13 cellular contexts compared by ENCODE assay signal in genomic region chr7:50315739-50316671, GRCh38. TPM values are rescaled to one million over a fixed set of nuclear protein-coding genes. Genes with fewer than 3 reads are reported as not detected.
DNase-seq lines count a peak whose midpoint lies in the region; ATAC-seq, FAIRE-seq and TF ChIP-seq lines count a peak whose summit lies in the region.
"Had no signal": no experiment of that assay in that cellular context is flagged by ENCODE, and none has a peak within 500 bp of the region (broad histone marks: within the 10 kb centered on the region; RNA-seq: fewer than 3 reads in every experiment).

No MANE protein-coding gene starts in this region.

- ATAC-seq in activated T-cell treated with anti-CD3 and anti-CD28 coated beads, Interleukin-2, amount 50 U/mL, for 72 hours (replicated peaks in 1 of 2): no peak
- ATAC-seq in body of pancreas (no peak), HG03571 (IDR thresholded peaks at IDR 0.05; ENCODE audit: unreplicated experiment) (no peak), GM21619 (IDR thresholded peaks at IDR 0.05; ENCODE audit: unreplicated experiment) (no peak)

- no peak overlapping the region for H3K23ac ChIP-seq in mesenchymal stem cell (ENCODE audit: low read length in 2 of 2)

- intact Hi-C loops in CD4-positive, alpha-beta memory T cell (cut with micrococcal nuclease): loop anchor here (2.0 kb wide), 2 partner anchors 45 to 173 kb away; no protein-coding TSS in a partner anchor
- intact Hi-C loops in body of pancreas (cut with DNase I): no loop called here

- no peak for TF ChIP-seq POLR2A in body of pancreas (IDR thresholded peaks at IDR 0.05)

- POLR2A ChIA-PET in CD4-positive, alpha-beta memory T cell (lab: Charles Lee; ENCODE audit: partially characterized antibody): interaction anchor here (0.9 to 32.3 kb wide), 9 partner anchors 5 to 424 kb away, joined by 3 to 2673 read pairs (median 575); partner anchors contain the start of gene IKZF1

- no peak overlapping the region for H4K8ac ChIP-seq in mesenchymal stem cell (ENCODE audit: low read length)

- peak overlapping the region; percentile 33 to 53 for H3K4me3 ChIP-seq in CD4-positive, alpha-beta memory T cell (ENCODE audit: low read length in 2 of 2)
- H3K4me3 ChIP-seq in muscle layer of duodenum (ENCODE audit: low read depth in 1 of 2, low read length in 2 of 2) (no peak overlapping the region), mesenchymal stem cell (ENCODE audit: insufficient read depth in 1 of 2, low read depth in 1 of 2, low read length in 2 of 2) (no peak overlapping the region), body of pancreas (no peak overlapping the region)
- H3K4me3 ChIP-seq: ascending aorta, thyroid gland had no signal

- H3K4me1 ChIP-seq in CD4-positive, alpha-beta memory T cell (ENCODE audit: insufficient read depth, low read length): peaks cover 99% of the 10 kb centered on the region
- H3K4me1 ChIP-seq in muscle layer of duodenum (ENCODE audit: control insufficient read depth in 1 of 2, insufficient read depth in 2 of 2, low read length in 2 of 2) (no peaks in the 10 kb centered on the region), mesenchymal stem cell (ENCODE audit: control insufficient read depth, insufficient read depth, low read depth, low read length) (no peaks in the 10 kb centered on the region), body of pancreas (no peaks in the 10 kb centered on the region)
- H3K4me1 ChIP-seq: ascending aorta, thyroid gland had no signal

- peaks cover 66 to 100% (median 84%) of the 10 kb centered on the region in 4 donors for H3K4me1 Mint-ChIP-seq in CD4-positive, alpha-beta memory T cell
- peaks cover 84% of the 10 kb centered on the region for H3K4me1 Mint-ChIP-seq in activated T-cell treated with anti-CD3 and anti-CD28 coated beads, Interleukin-2, amount 50 U/mL, for 72 hours (ENCODE audit: low read depth)

- no peak overlapping the region for H3K14ac ChIP-seq in mesenchymal stem cell (ENCODE audit: low read length in 2 of 2)

- no peak for TF ChIP-seq CTCF in body of pancreas (IDR thresholded peaks at IDR 0.05)

- H2BK15ac ChIP-seq in mesenchymal stem cell (ENCODE audit: low read depth, poor library complexity, severe bottlenecking): no peak overlapping the region

- DNase-seq in CD4-positive, alpha-beta memory T cell: peak in 1 of 5 donors; percentile 63
- DNase-seq in GM18507 (ENCODE audit: extremely low spot score, insufficient read length, low read depth) (no peak), mesenchymal stem cell (no peak), body of pancreas (no peak)
- DNase-seq in activated T-cell treated with anti-CD3 and anti-CD28 coated beads, Interleukin-2, amount 50 U/mL, for 72 hours: no peak
- DNase-seq: COR-L47, HCEC 1CT, NCI-H1092 treated with DMSO at 0.1 percent for 48 hours, thyroid gland had no signal

- H2BK120ac ChIP-seq in mesenchymal stem cell (ENCODE audit: low read depth, low read length): no peak overlapping the region

- H3K27me3 Mint-ChIP-seq in CD4-positive, alpha-beta memory T cell: no peaks in the 10 kb centered on the region
- no peaks in the 10 kb centered on the region for H3K27me3 Mint-ChIP-seq in activated T-cell treated with anti-CD3 and anti-CD28 coated beads, Interleukin-2, amount 50 U/mL, for 72 hours (ENCODE audit: low read depth)

- FAIRE-seq in GM18507 (lab: Jason Lieb, UNC): peak; percentile 86

- CTCF ChIA-PET in CD4-positive, alpha-beta memory T cell (lab: Charles Lee; ENCODE audit: partially characterized antibody): interaction anchor here (0.7 to 14.9 kb wide), 10 partner anchors 8 to 111 kb away, joined by 3 to 336 read pairs (median 7); no protein-coding TSS in a partner anchor

- no peaks in the 10 kb centered on the region for H3K9me3 ChIP-seq in CD4-positive, alpha-beta memory T cell (ENCODE audit: control insufficient read depth in 1 of 2, low read length in 2 of 2)
- H3K9me3 ChIP-seq in muscle layer of duodenum (ENCODE audit: control insufficient read depth in 1 of 2, low read length in 2 of 2) (no peaks in the 10 kb centered on the region), mesenchymal stem cell (ENCODE audit: control insufficient read depth, low read length) (no peaks in the 10 kb centered on the region), body of pancreas (no peaks in the 10 kb centered on the region)
- H3K9me3 ChIP-seq: ascending aorta, thyroid gland had no signal

- H2BK5ac ChIP-seq in mesenchymal stem cell (ENCODE audit: low read depth, low read length, poor library complexity, severe bottlenecking): no peak overlapping the region

- peak overlapping the region; percentile 78 to 100 (median 100) for H3K4me3 Mint-ChIP-seq in CD4-positive, alpha-beta memory T cell
- peak overlapping the region; percentile 94 to 96 for H3K4me3 Mint-ChIP-seq in activated T-cell treated with anti-CD3 and anti-CD28 coated beads, Interleukin-2, amount 50 U/mL, for 72 hours

- no peak overlapping the region for H3K4me2 ChIP-seq in mesenchymal stem cell (ENCODE audit: low read length, poor library complexity, severe bottlenecking)

- H3K27me3 ChIP-seq in CD4-positive, alpha-beta memory T cell (ENCODE audit: insufficient read depth, low read length): no peaks in the 10 kb centered on the region
- H3K27me3 ChIP-seq in muscle layer of duodenum (ENCODE audit: low read depth, low read length) (no peaks in the 10 kb centered on the region), mesenchymal stem cell (ENCODE audit: control insufficient read depth in 1 of 2, insufficient read depth in 1 of 2, low read length in 2 of 2) (peaks cover 25 to 51% of the 10 kb centered on the region in 2 experiments), body of pancreas (no peaks in the 10 kb centered on the region)
- H3K27me3 ChIP-seq: ascending aorta, thyroid gland had no signal

- no peaks in the 10 kb centered on the region for H3K79me1 ChIP-seq in mesenchymal stem cell (replicated peaks; ENCODE audit: low read length, poor library complexity, severe bottlenecking)

- H3K27ac Mint-ChIP-seq in CD4-positive, alpha-beta memory T cell: peak overlapping the region in 6 of 7 donors; percentile 93 to 99 (median 98)
- peak overlapping the region; percentile 99 for H3K27ac Mint-ChIP-seq in activated T-cell treated with anti-CD3 and anti-CD28 coated beads, Interleukin-2, amount 50 U/mL, for 72 hours

- H4K91ac ChIP-seq in mesenchymal stem cell (ENCODE audit: low read length): no peak overlapping the region

- no peak overlapping the region for H2AK5ac ChIP-seq in mesenchymal stem cell (ENCODE audit: low read length, severe bottlenecking)

- peak overlapping the region; percentile 90 for H3K27ac ChIP-seq in CD4-positive, alpha-beta memory T cell (ENCODE audit: low read depth, low read length)
- H3K27ac ChIP-seq in muscle layer of duodenum (ENCODE audit: low read length): peak overlapping the region; percentile 13
- no peak overlapping the region for H3K27ac ChIP-seq in mesenchymal stem cell (ENCODE audit: low read length, poor library complexity, severe bottlenecking)
- no peak overlapping the region for H3K27ac ChIP-seq in body of pancreas
- H3K27ac ChIP-seq: ascending aorta, thyroid gland had no signal

- no peak overlapping the region for H3K18ac ChIP-seq in mesenchymal stem cell (ENCODE audit: low read depth in 1 of 2, low read length in 2 of 2)

- no peaks in the 10 kb centered on the region for H3K9me3 Mint-ChIP-seq in CD4-positive, alpha-beta memory T cell
- no peaks in the 10 kb centered on the region for H3K9me3 Mint-ChIP-seq in activated T-cell treated with anti-CD3 and anti-CD28 coated beads, Interleukin-2, amount 50 U/mL, for 72 hours

- 71% methylated on average over 14 of the region's 14 CpGs for WGBS in mesenchymal stem cell
- WGBS in body of pancreas, 2 donors: 42 to 43% methylated on average over 14 of the region's 14 CpGs

- no peak overlapping the region for H2BK12ac ChIP-seq in mesenchymal stem cell (ENCODE audit: low read length in 2 of 2)

- H3K36me3 Mint-ChIP-seq in CD4-positive, alpha-beta memory T cell: peaks cover 53 to 55% of the 10 kb centered on the region in 2 donors
- peaks cover 31 to 67% of the 10 kb centered on the region in 2 donors for H3K36me3 Mint-ChIP-seq in activated T-cell treated with anti-CD3 and anti-CD28 coated beads, Interleukin-2, amount 50 U/mL, for 72 hours (ENCODE audit: insufficient read depth in 2 of 2)

- peaks cover 7% of the 10 kb centered on the region for H3K36me3 ChIP-seq in CD4-positive, alpha-beta memory T cell (ENCODE audit: insufficient read depth, low read length)
- H3K36me3 ChIP-seq in muscle layer of duodenum (ENCODE audit: control insufficient read depth in 1 of 2, insufficient read depth in 2 of 2, low read length in 2 of 2): no peaks in the 10 kb centered on the region
- H3K36me3 ChIP-seq in mesenchymal stem cell (ENCODE audit: control insufficient read depth in 1 of 2, insufficient read depth in 2 of 2, low read depth in 1 of 2, low read length in 2 of 2): no peaks in the 10 kb centered on the region
- no peaks in the 10 kb centered on the region for H3K36me3 ChIP-seq in body of pancreas (replicated peaks in 1 of 2; ENCODE audit: insufficient read depth in 1 of 2, low read depth in 2 of 2)
- H3K36me3 ChIP-seq: ascending aorta, thyroid gland had no signal

- H3K4ac ChIP-seq in mesenchymal stem cell (ENCODE audit: low read depth in 1 of 2, low read length in 2 of 2): no peak overlapping the region

- H3K9ac ChIP-seq in mesenchymal stem cell (ENCODE audit: low read length): no peak overlapping the region

- H2AFZ ChIP-seq in mesenchymal stem cell (ENCODE audit: low read depth, low read length): no peak overlapping the region

RNA-seq across cellular contexts. Expression of gene IKZF1, which starts 11.5 kb away (rescaled TPM):
- 100 to 1,000 TPM; 474 to 479 TPM for total RNA-seq in CD4-positive, alpha-beta memory T cell
- polyA plus RNA-seq in CD4-positive, alpha-beta memory T cell: 100 to 1,000 TPM; 116 to 288 TPM
- 100 to 1,000 TPM; 427 to 504 TPM for total RNA-seq in activated T-cell treated with anti-CD3 and anti-CD28 coated beads, Interleukin-2, amount 50 U/mL, for 72 hours
- 0.01 TPM for polyA plus RNA-seq in mesenchymal stem cell (2013, experiment 1 of 2)
- not detected for polyA plus RNA-seq in mesenchymal stem cell (2013, experiment 2 of 2)
- total RNA-seq in body of pancreas: 10 to 100 TPM in 1 of 2 donors, 1 to 10 TPM in 1; 3.9 to 16.5 TPM

Comparison
In these comparisons a context has a peak if more than half of its experiments do, and no peak if none do; other contexts are left out.
1. H3K27ac ChIP-seq: peak in CD4-positive, alpha-beta memory T cell (single experiment) and muscle layer of duodenum (single experiment); none in mesenchymal stem cell (single experiment) and body of pancreas (0 of 4).
2. H3K4me3 ChIP-seq: peak in CD4-positive, alpha-beta memory T cell (2 of 2); none in muscle layer of duodenum (0 of 2), mesenchymal stem cell (0 of 2) and body of pancreas (0 of 2).
3. RNA of gene IKZF1, which starts 11.5 kb away (total RNA-seq): 427 to 504 TPM in activated T-cell treated with anti-CD3 and anti-CD28 coated beads, Interleukin-2, amount 50 U/mL, for 72 hours and 474 to 479 TPM in CD4-positive, alpha-beta memory T cell; 3.9 to 16.5 TPM in body of pancreas; every median in the first group is over 10 times any median in the second.